ENCODE assay signal across 10 cellular contexts in genomic region chrX:129553619-129554288, GRCh38. TPM values are rescaled to one million over a fixed set of nuclear protein-coding genes. Genes with fewer than 3 reads are reported as not detected.
A peak's percentile ranks its signal among the peaks of the same experiment; 100 is the strongest.
DNase-seq lines count a peak whose midpoint lies in the region; ATAC-seq, FAIRE-seq and TF ChIP-seq lines count a peak whose summit lies in the region.
"Had no signal": no experiment of that assay in that cellular context is flagged by ENCODE, and none has a peak within 500 bp of the region (broad histone marks: within the 10 kb centered on the region; RNA-seq: fewer than 3 reads in every experiment).

No MANE protein-coding gene starts in this region.

- intact Hi-C loops in Calu3 (cut with micrococcal nuclease; ENCODE audit: unreplicated experiment) (no loop called here), posterior vena cava (cut with DNase I) (loop anchor here in 1 of 2 donors (1.0 kb wide), 1 partner anchor 43 kb away; no protein-coding TSS in a partner anchor)

- DNase-seq in GM12864 (ENCODE audit: low read depth) (peak; percentile 18), NOMO-1 (lab: John Stamatoyannopoulos, UW; ENCODE audit: unreplicated experiment in 2 of 2) (peak; percentile 66 to 82), urothelium cell line (ENCODE audit: low spot score) (no peak), Calu3 (no peak), posterior vena cava (ENCODE audit: low spot score) (no peak)
- no peak for DNase-seq in activated CD4-positive, alpha-beta T cell treated with anti-CD3 and anti-CD28 coated beads, Interleukin-2, amount 50 U/mL, for 1 hour

- CTCF ChIA-PET in Calu3 (lab: Charles Lee), result no interaction called here

- no peak overlapping the region for H3K27ac Mint-ChIP-seq in Calu3 (ENCODE audit: unreplicated experiment)

- no peaks in the 10 kb centered on the region for H3K27me3 Mint-ChIP-seq in Calu3 (ENCODE audit: unreplicated experiment)

- no peak overlapping the region for H3K4me3 Mint-ChIP-seq in Calu3 (ENCODE audit: low read depth, unreplicated experiment)

- no peak for FAIRE-seq in urothelium cell line (lab: Jason Lieb, UNC)

- H3K4me3 ChIP-seq in GM12864 (ENCODE audit: low read depth, low read length), result no peak overlapping the region
- H3K4me3 ChIP-seq: cardiac muscle cell had no signal

- H3K36me3 Mint-ChIP-seq in Calu3 (ENCODE audit: insufficient read depth, unreplicated experiment), result peaks cover 16% of the 10 kb centered on the region

- ATAC-seq in GM19467 (IDR thresholded peaks at IDR 0.05; ENCODE audit: unreplicated experiment) (peak; percentile 93), HG03039 (IDR thresholded peaks at IDR 0.05; ENCODE audit: unreplicated experiment) (peak; percentile 98)
- ATAC-seq: Right ventricle myocardium inferior had no signal

- H3K4me1 Mint-ChIP-seq in Calu3 (ENCODE audit: low read depth, unreplicated experiment), result no peaks in the 10 kb centered on the region

- no peak for TF ChIP-seq CTCF in GM12864 (IDR thresholded peaks at IDR 0.05; ENCODE audit: low read depth, low read length, missing control alignments)
- TF ChIP-seq CTCF in Calu3 (IDR thresholded peaks at IDR 0.05; ENCODE audit: unreplicated experiment), result no peak

- no peaks in the 10 kb centered on the region for H3K9me3 Mint-ChIP-seq in Calu3 (ENCODE audit: low read depth, unreplicated experiment)

- no TSS peak for BruUV-seq in Calu3 (replicated peaks; lab: Mats Ljungman, UMichigan)

RNA-seq across cellular contexts. Expression of gene OCRL, which starts 13.7 kb away (rescaled TPM):
- total RNA-seq in Calu3 (2022) (29.6 and 30.7 TPM in 2 replicates), posterior vena cava (10 to 100 TPM; 24.8 to 25.6 TPM)

RNA-seq across cellular contexts. Expression of gene SMARCA1, which starts 30.5 kb away (rescaled TPM):
- total RNA-seq in Calu3 (2022) (10.1 and 11.0 TPM in 2 replicates), posterior vena cava (10 to 100 TPM; 29.5 to 32.7 TPM)

Comparison
In these comparisons a context has a peak if more than half of its experiments do, and no peak if none do; other contexts are left out.
1. DNase-seq: peak in GM12864 (single experiment) and NOMO-1 (2 of 2); none in urothelium cell line (single experiment), activated CD4-positive, alpha-beta T cell treated with anti-CD3 and anti-CD28 coated beads, Interleukin-2, amount 50 U/mL, for 1 hour (single experiment), Calu3 (single experiment) and posterior vena cava (single experiment).